Comparison of ENCODE assay signal across 1 cellular context in the genomic region with DNA sequence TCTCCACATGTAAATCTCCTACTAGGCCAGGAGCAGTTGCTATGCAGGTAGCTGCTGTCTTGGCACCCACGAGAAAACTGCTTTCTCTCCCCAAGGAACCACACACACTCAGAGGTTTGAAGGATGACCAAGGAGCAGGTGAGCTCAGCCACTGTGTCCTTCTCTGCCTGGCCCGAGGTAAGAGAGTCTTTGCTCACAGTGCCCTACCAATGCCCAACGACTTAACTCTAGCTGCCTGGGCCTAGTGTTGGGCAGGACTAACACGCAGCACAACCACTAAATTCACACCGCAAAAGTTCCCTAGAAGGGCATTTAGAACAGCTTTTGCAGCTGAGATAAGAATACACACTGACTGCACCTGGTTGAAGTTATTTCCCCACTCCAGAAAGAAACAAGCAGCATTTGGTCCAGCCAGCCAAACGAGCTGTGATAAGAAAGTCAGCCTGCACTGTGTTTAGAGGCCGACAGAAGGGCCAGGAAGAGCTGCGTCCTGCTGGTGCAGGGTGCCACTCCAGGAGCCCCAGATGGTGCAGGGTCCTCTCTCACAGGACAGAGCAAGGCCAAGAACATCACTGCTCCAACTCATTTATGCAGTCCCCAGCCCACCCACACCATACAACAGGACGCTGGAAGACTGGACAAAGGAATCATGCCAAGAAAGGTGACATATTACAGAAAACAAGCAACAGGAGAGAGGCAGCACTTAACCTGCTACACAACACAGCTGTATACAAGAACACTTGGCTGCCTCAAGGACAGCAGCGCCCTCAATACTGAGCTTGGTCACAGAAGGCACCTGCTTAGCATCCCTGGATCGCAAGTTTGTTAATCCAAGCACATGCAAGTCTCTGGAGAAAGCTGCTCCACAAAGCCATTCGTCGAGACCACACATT.
TF ChIP-seq lines count a peak whose summit lies in the region.

No MANE protein-coding gene starts in this region.

TF ChIP-seq in IMR-90, 13 proteins besides CTCF, POLR2A, EP300 and RAD21:
- TF ChIP-seq MXI1 (IDR thresholded peaks at IDR 0.05; ENCODE audit: borderline replicate concordance, low read depth, low read length) = no peak
- TF ChIP-seq, protein P1, sequence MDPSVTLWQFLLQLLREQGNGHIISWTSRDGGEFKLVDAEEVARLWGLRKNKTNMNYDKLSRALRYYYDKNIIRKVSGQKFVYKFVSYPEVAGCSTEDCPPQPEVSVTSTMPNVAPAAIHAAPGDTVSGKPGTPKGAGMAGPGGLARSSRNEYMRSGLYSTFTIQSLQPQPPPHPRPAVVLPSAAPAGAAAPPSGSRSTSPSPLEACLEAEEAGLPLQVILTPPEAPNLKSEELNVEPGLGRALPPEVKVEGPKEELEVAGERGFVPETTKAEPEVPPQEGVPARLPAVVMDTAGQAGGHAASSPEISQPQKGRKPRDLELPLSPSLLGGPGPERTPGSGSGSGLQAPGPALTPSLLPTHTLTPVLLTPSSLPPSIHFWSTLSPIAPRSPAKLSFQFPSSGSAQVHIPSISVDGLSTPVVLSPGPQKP (IDR thresholded peaks at IDR 0.05; ENCODE audit: borderline replicate concordance, low read depth, low read length) = no peak
- TF ChIP-seq FOS (IDR thresholded peaks at IDR 0.05; ENCODE audit: low read depth, low read length) = no peak
- no peak for TF ChIP-seq CEBPB (IDR thresholded peaks at IDR 0.05; ENCODE audit: low read depth, low read length)
- TF ChIP-seq RFX5 (IDR thresholded peaks at IDR 0.05; ENCODE audit: low read depth, low read length) = no peak
- no peak for TF ChIP-seq NFE2L2 (IDR thresholded peaks at IDR 0.05; ENCODE audit: low read depth, low read length)
- TF ChIP-seq, protein P2, sequence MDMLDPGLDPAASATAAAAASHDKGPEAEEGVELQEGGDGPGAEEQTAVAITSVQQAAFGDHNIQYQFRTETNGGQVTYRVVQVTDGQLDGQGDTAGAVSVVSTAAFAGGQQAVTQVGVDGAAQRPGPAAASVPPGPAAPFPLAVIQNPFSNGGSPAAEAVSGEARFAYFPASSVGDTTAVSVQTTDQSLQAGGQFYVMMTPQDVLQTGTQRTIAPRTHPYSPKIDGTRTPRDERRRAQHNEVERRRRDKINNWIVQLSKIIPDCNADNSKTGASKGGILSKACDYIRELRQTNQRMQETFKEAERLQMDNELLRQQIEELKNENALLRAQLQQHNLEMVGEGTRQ (IDR thresholded peaks at IDR 0.05; ENCODE audit: low read depth, low read length) = no peak
- no peak for TF ChIP-seq SMC3 (IDR thresholded peaks at IDR 0.05; ENCODE audit: low read depth, low read length)
- no peak for TF ChIP-seq MAZ (IDR thresholded peaks at IDR 0.05; ENCODE audit: borderline replicate concordance, low read depth, low read length)
